14 cellular contexts compared by ENCODE assay signal in the genomic region with DNA sequence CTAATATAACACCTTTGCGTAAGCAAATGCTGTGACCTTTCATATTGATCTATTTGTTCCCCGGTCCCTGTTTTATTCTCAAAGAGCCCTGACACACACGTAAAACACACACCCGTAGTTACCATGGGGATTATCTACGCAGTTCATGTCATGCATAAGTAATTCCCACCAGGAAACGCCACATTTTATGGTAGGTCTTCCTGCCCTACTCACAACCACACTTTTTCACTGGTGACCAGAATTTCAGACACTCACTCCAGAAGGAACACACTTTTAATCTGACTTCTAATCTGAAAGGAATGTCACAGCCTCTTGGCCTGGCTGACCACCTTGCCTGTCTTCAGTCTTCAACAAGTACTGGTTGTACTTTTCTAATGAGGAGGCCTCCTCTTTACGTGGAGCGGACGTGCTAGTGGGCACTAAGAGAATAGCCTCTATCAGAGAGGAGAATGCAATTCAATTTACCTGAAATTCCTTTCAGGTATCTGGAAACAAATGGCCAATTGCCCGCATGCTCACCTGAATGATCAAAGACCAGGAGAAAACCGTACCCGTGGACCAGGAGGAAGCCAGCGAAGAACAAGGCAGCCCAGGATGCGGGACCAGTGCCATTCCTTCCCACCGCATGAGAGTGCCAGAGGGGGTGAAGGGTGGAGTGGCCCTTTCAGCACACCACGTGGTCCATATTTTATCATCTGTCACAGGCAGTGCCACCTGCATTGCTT. TPM values are rescaled to one million over a fixed set of nuclear protein-coding genes. Genes with fewer than 3 reads are reported as not detected.
A peak's percentile ranks its signal among the peaks of the same experiment; 100 is the strongest.
DNase-seq lines count a peak whose midpoint lies in the region; ATAC-seq, FAIRE-seq and TF ChIP-seq lines count a peak whose summit lies in the region.
"Had no signal": no experiment of that assay in that cellular context is flagged by ENCODE, and none has a peak within 500 bp of the region (broad histone marks: within the 10 kb centered on the region; RNA-seq: fewer than 3 reads in every experiment).

No MANE protein-coding gene starts in this region.

- H3K4me3 Mint-ChIP-seq in Calu3 (ENCODE audit: low read depth, unreplicated experiment): peak overlapping the region; percentile 51
- H3K4me3 Mint-ChIP-seq: B cell, brain had no signal

- TSS peak; percentile 98 for BruUV-seq in Calu3 (replicated peaks; lab: Mats Ljungman, UMichigan)

- peak overlapping the region; percentile 93 for H3K27ac Mint-ChIP-seq in Calu3 (ENCODE audit: unreplicated experiment)
- H3K27ac Mint-ChIP-seq: B cell had no signal

- CTCF ChIA-PET in Calu3 (lab: Charles Lee): no interaction called here

- H3K79me2 ChIP-seq in Karpas-422 (ENCODE audit: low read length): peaks cover 100% of the 10 kb centered on the region

- no peaks in the 10 kb centered on the region for H3K9me3 ChIP-seq in Karpas-422 (ENCODE audit: low read length)
- H3K9me3 ChIP-seq: SJCRH30 had no signal

- no peaks in the 10 kb centered on the region for H3K9me2 ChIP-seq in Karpas-422 (replicated peaks; ENCODE audit: insufficient read depth, low read length)

- H3K4me3 ChIP-seq in fibroblast of pulmonary artery (replicated peaks; ENCODE audit: low read depth, low read length) (no peak overlapping the region), Karpas-422 (ENCODE audit: low read length) (no peak overlapping the region)
- H3K4me3 ChIP-seq: SJCRH30 had no signal

- no peaks in the 10 kb centered on the region for H3K9me3 Mint-ChIP-seq in Calu3 (ENCODE audit: low read depth, unreplicated experiment)
- H3K9me3 Mint-ChIP-seq: brain had no signal

- no peaks in the 10 kb centered on the region for H3K4me1 ChIP-seq in Karpas-422 (ENCODE audit: low read length)
- H3K4me1 ChIP-seq: SJCRH30 had no signal

- peaks cover 34% of the 10 kb centered on the region for H3K4me1 Mint-ChIP-seq in Calu3 (ENCODE audit: low read depth, unreplicated experiment)
- H3K4me1 Mint-ChIP-seq: B cell had no signal

- H3K9ac ChIP-seq in Karpas-422 (ENCODE audit: low read length): no peak overlapping the region

- H3K36me3 ChIP-seq in Karpas-422 (ENCODE audit: insufficient read depth, low read length): no peaks in the 10 kb centered on the region; the same call in 1 of the 2 replicates

- ATAC-seq in HG03039 (IDR thresholded peaks at IDR 0.05; ENCODE audit: unreplicated experiment): no peak

- TF ChIP-seq CTCF in Calu3 (IDR thresholded peaks at IDR 0.05; ENCODE audit: unreplicated experiment): no peak
- no peak for TF ChIP-seq CTCF in fibroblast of pulmonary artery (IDR thresholded peaks at IDR 0.05; ENCODE audit: low read length, missing control alignments)

- intact Hi-C loops in Calu3 (cut with micrococcal nuclease; ENCODE audit: unreplicated experiment): loop anchor here (5.0 kb wide), 1 partner anchor 43 kb away; no protein-coding TSS in a partner anchor

- H3K27me3 Mint-ChIP-seq in Calu3 (ENCODE audit: unreplicated experiment): no peaks in the 10 kb centered on the region
- H3K27me3 Mint-ChIP-seq: B cell, brain had no signal

- H3K27me3 ChIP-seq in Karpas-422 (ENCODE audit: low read length): no peaks in the 10 kb centered on the region
- H3K27me3 ChIP-seq: SJCRH30 had no signal

- FAIRE-seq in RCC 7860 (lab: Jason Lieb, UNC): no peak

- no peak overlapping the region for H2AFZ ChIP-seq in Karpas-422 (ENCODE audit: low read length)

- DNase-seq in Calu3: peak; percentile 57
- peak; percentile 38 for DNase-seq in RCC 7860 (ENCODE audit: low spot score)
- DNase-seq in fibroblast of pulmonary artery (ENCODE audit: low read depth): peak; percentile 39
- DNase-seq in non-pigmented ciliary epithelial cell (ENCODE audit: low read depth): peak; percentile 77
- DNase-seq in T-helper 9 cell: no peak
- no peak for DNase-seq in NCI-H187 (lab: John Stamatoyannopoulos, UW)
- DNase-seq in Karpas-422: no peak
- DNase-seq: activated CD4-positive, CD25-positive, alpha-beta regulatory T cell; NCI-H510A treated with DMSO at 0.1 percent for 48 hours; SJCRH30 had no signal

- H3K4me2 ChIP-seq in Karpas-422 (ENCODE audit: low read depth, low read length, poor library complexity, severe bottlenecking): no peak overlapping the region

- no peak overlapping the region for H3K27ac ChIP-seq in Karpas-422 (ENCODE audit: low read length)
- H3K27ac ChIP-seq: epithelial cell of prostate, SJCRH30 had no signal

- peaks cover 78% of the 10 kb centered on the region for H3K36me3 Mint-ChIP-seq in Calu3 (ENCODE audit: insufficient read depth, unreplicated experiment)

- H4K20me1 ChIP-seq in Karpas-422 (ENCODE audit: insufficient read depth, low read depth, low read length): peaks cover 11% of the 10 kb centered on the region; the same call in 1 of the 2 replicates

RNA-seq across cellular contexts. Expression of a gene that starts 46.6 kb away (rescaled TPM):
- total RNA-seq in Calu3 (2022): 86.6 and 91.4 TPM in 2 replicates
- 39.9 and 45.4 TPM in 2 replicates for total RNA-seq in Karpas-422 (2014; rRNA removed; shearing (Covaris generic); ENCODE audit: low replicate concordance)

Comparison
In these comparisons a context has a peak if more than half of its experiments do, and no peak if none do; other contexts are left out.
1. DNase-seq: peak in Calu3 (single experiment), RCC 7860 (single experiment), fibroblast of pulmonary artery (single experiment) and non-pigmented ciliary epithelial cell (single experiment); none in T-helper 9 cell (single experiment), NCI-H187 (0 of 2) and Karpas-422 (single experiment).